In the genomic region with DNA sequence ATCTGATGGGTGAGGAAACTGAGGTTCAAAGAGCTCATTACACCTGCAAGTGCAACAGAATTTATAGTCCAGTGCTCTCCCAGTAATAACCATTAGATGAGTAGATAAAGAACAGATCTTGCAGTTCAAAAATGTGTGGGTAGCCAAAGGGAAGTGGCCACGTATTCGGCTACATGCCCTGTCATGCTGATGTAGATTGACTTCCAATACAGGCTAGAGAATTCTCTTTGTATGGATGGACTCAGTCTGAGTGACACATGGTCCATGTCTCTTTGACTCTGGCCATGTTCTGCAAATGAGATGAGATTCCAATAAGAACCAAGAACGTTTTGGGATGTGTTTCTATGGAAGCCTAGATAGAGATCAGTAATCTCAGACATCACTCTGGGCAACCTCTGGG, we compare ENCODE assay signal across 14 cellular contexts.
"Had no signal": no experiment of that assay in that cellular context is flagged by ENCODE, and none has a peak within 500 bp of the region (broad histone marks: within the 10 kb centered on the region; RNA-seq: fewer than 3 reads in every experiment).

No MANE protein-coding gene starts in this region.

- H3K4me3 ChIP-seq: coronary artery, thoracic aorta, vagina had no signal

- DNase-seq: activated CD4-positive, alpha-beta T cell treated with anti-CD3 and anti-CD28 coated beads for 48 hours; activated naive CD4-positive, alpha-beta T cell treated with anti-CD3 and anti-CD28 coated beads, Interleukin-2, amount 10 ng/mL, durations not matched to agents 7 days and 5 days; effector CD4-positive, alpha-beta T cell; left colon; stimulated activated CD4-positive, alpha-beta T cell treated with anti-CD3 and anti-CD28 coated beads, Interleukin-15, amount 100 ng/mL, for 24 hours; stimulated activated CD4-positive, alpha-beta T cell treated with anti-CD3 and anti-CD28 coated beads, Interleukin-4, amount 100 ng/mL, for 4 hours; stimulated activated naive CD8-positive, alpha-beta T cell treated with anti-CD3 and anti-CD28 coated beads, Interleukin-15, amount 100 ng/mL, for 72 hours; T-helper 17 cell had no signal

- H3K4me3 Mint-ChIP-seq: activated naive CD4-positive, alpha-beta T cell treated with anti-CD3 and anti-CD28 coated beads, Interleukin-2, amount 10 ng/mL, durations not matched to agents 7 days and 5 days; activated T-helper 17 cell treated with anti-CD3 and anti-CD28 coated beads, Interleukin-2, amount 50 U/mL, for 72 hours; natural killer cell treated with Interleukin-12 subunit alpha and Interleukin-12 subunit beta and Interleukin-15 and Interleukin-18, amount 100 ng/mL, for 72 hours; stimulated activated naive CD8-positive, alpha-beta T cell treated with anti-CD3 and anti-CD28 coated beads, Interleukin-15, amount 100 ng/mL, for 72 hours; T-helper 17 cell; WTC11 had no signal

- H3K4me1 Mint-ChIP-seq: T-helper 17 cell had no signal

- H3K27ac Mint-ChIP-seq: activated naive CD4-positive, alpha-beta T cell treated with anti-CD3 and anti-CD28 coated beads, Interleukin-2, amount 10 ng/mL, durations not matched to agents 7 days and 5 days; activated T-helper 17 cell treated with anti-CD3 and anti-CD28 coated beads, Interleukin-2, amount 50 U/mL, for 72 hours; stimulated activated naive CD8-positive, alpha-beta T cell treated with anti-CD3 and anti-CD28 coated beads, Interleukin-15, amount 100 ng/mL, for 72 hours; T-helper 17 cell; WTC11 had no signal

- H3K27me3 Mint-ChIP-seq: natural killer cell treated with Interleukin-12 subunit alpha and Interleukin-12 subunit beta and Interleukin-15 and Interleukin-18, amount 100 ng/mL, for 72 hours; stimulated activated naive CD8-positive, alpha-beta T cell treated with anti-CD3 and anti-CD28 coated beads, Interleukin-15, amount 100 ng/mL, for 72 hours; T-helper 17 cell had no signal

- H3K27me3 ChIP-seq: vagina had no signal

- H3K27ac ChIP-seq: coronary artery, thoracic aorta, vagina had no signal

- H3K9me3 Mint-ChIP-seq: activated naive CD4-positive, alpha-beta T cell treated with anti-CD3 and anti-CD28 coated beads, Interleukin-2, amount 10 ng/mL, durations not matched to agents 7 days and 5 days; activated T-helper 17 cell treated with anti-CD3 and anti-CD28 coated beads, Interleukin-2, amount 50 U/mL, for 72 hours; natural killer cell treated with Interleukin-12 subunit alpha and Interleukin-12 subunit beta and Interleukin-15 and Interleukin-18, amount 100 ng/mL, for 72 hours; stimulated activated naive CD8-positive, alpha-beta T cell treated with anti-CD3 and anti-CD28 coated beads, Interleukin-15, amount 100 ng/mL, for 72 hours; WTC11 had no signal

- H3K36me3 ChIP-seq: thoracic aorta, vagina had no signal

- ATAC-seq: activated T-helper 17 cell treated with anti-CD3 and anti-CD28 coated beads, Interleukin-2, amount 50 U/mL, for 72 hours; left colon; natural killer cell treated with Interleukin-12 subunit alpha and Interleukin-12 subunit beta and Interleukin-15 and Interleukin-18, amount 100 ng/mL, for 72 hours; stimulated activated naive CD8-positive, alpha-beta T cell treated with anti-CD3 and anti-CD28 coated beads, Interleukin-15, amount 100 ng/mL, for 72 hours; T-helper 17 cell; WTC11 had no signal

- H3K36me3 Mint-ChIP-seq: natural killer cell treated with Interleukin-12 subunit alpha and Interleukin-12 subunit beta and Interleukin-15 and Interleukin-18, amount 100 ng/mL, for 72 hours; WTC11 had no signal

- H3K9me3 ChIP-seq: thoracic aorta, vagina had no signal
